In genomic region chr10:75542902-75543301, GRCh38 we compare ENCODE assay signal across 12 cellular contexts.
A peak's percentile ranks its signal among the peaks of the same experiment; 100 is the strongest.
DNase-seq lines count a peak whose midpoint lies in the region; ATAC-seq and TF ChIP-seq lines count a peak whose summit lies in the region.
"Had no signal": no experiment of that assay in that cellular context is flagged by ENCODE, and none has a peak within 500 bp of the region (broad histone marks: within the 10 kb centered on the region; RNA-seq: fewer than 3 reads in every experiment).

No MANE protein-coding gene starts in this region.

- H3K36me3 Mint-ChIP-seq in brain = no peaks in the 10 kb centered on the region
- no peaks in the 10 kb centered on the region for H3K36me3 Mint-ChIP-seq in naive thymus-derived CD4-positive, alpha-beta T cell

- H3K9me3 ChIP-seq in GM23248 (ENCODE audit: low read depth) (no peaks in the 10 kb centered on the region), smooth muscle cell (replicated peaks; ENCODE audit: low read depth) (no peaks in the 10 kb centered on the region)
- H3K9me3 ChIP-seq in naive thymus-derived CD4-positive, alpha-beta T cell (ENCODE audit: control insufficient read depth in 2 of 3, low read length in 3 of 3) = no peaks in the 10 kb centered on the region

- no peaks in the 10 kb centered on the region for H3K9me2 ChIP-seq in GM23248 (ENCODE audit: insufficient read depth)

- intact Hi-C loops in left colon (cut with DNase I, micrococcal nuclease) = no loop called here
- intact Hi-C loops in naive thymus-derived CD4-positive, alpha-beta T cell (cut with micrococcal nuclease) = no loop called here

- H3K27me3 ChIP-seq in GM23248 (replicated peaks; ENCODE audit: insufficient read depth) (0 out of 2 replicates have a peak, but pooled peaks cover 5% of the 10 kb centered on the region), smooth muscle cell (ENCODE audit: low read depth) (peaks cover 17% of the 10 kb centered on the region)
- no peaks in the 10 kb centered on the region for H3K27me3 ChIP-seq in naive thymus-derived CD4-positive, alpha-beta T cell (ENCODE audit: control insufficient read depth in 2 of 2, insufficient read depth in 2 of 2, low read length in 2 of 2)

- peaks cover 54% of the 10 kb centered on the region for H3F3A ChIP-seq in GM23248 (ENCODE audit: insufficient read depth)
- H3F3A ChIP-seq in smooth muscle cell (ENCODE audit: low read depth) = peaks cover 21% of the 10 kb centered on the region

- DNase-seq in GM23248 (peak; percentile 95), left colon (peak; percentile 14 to 53), smooth muscle cell (lab: John Stamatoyannopoulos, UW; ENCODE audit: unreplicated experiment) (no peak)
- no peak for DNase-seq in naive thymus-derived CD4-positive, alpha-beta T cell
- DNase-seq in stimulated activated naive CD4-positive, alpha-beta T cell (lab: John Stamatoyannopoulos, UW) = no peak
- DNase-seq: activated CD4-positive, CD25-positive, alpha-beta regulatory T cell treated with anti-CD3 and anti-CD28 coated beads, Interleukin-2, amount 50 U/mL, for 72 hours; activated effector memory CD4-positive, alpha-beta T cell treated with Interleukin-2 at 50 U/mL for 16 hours; NCI-H2081 treated with DMSO at 0.1 percent for 48 hours had no signal

- CTCF ChIA-PET in naive thymus-derived CD4-positive, alpha-beta T cell (lab: Charles Lee) = no interaction called here

- no peak overlapping the region for H3K9ac ChIP-seq in GM23248
- no peak overlapping the region for H3K9ac ChIP-seq in smooth muscle cell (ENCODE audit: low read depth)
- H3K9ac ChIP-seq: parathyroid adenoma had no signal

- TF ChIP-seq CTCF in brain (conservative IDR thresholded peaks at IDR 0.05) = no peak
- no peak for TF ChIP-seq CTCF in smooth muscle cell (IDR thresholded peaks at IDR 0.05; ENCODE audit: borderline replicate concordance, insufficient read depth, poor library complexity, severe bottlenecking)

- peak overlapping the region in 3 of 5 experiments; percentile 14 to 53 (median 33) for H3K4me3 Mint-ChIP-seq in brain
- H3K4me3 Mint-ChIP-seq in naive thymus-derived CD4-positive, alpha-beta T cell = no peak overlapping the region

- H3K9me3 Mint-ChIP-seq in brain = peaks cover 0 to 5% (median 0%) of the 10 kb centered on the region in 5 experiments
- H3K9me3 Mint-ChIP-seq in naive thymus-derived CD4-positive, alpha-beta T cell = no peaks in the 10 kb centered on the region

- H3K4me2 ChIP-seq in GM23248 (ENCODE audit: unreplicated experiment) (peak overlapping the region; percentile 29), smooth muscle cell (peak overlapping the region; percentile 68)

- ATAC-seq in left colon = no peak
- ATAC-seq in HG02610 (IDR thresholded peaks at IDR 0.05; ENCODE audit: unreplicated experiment) = no peak
- ATAC-seq in naive thymus-derived CD4-positive, alpha-beta T cell = no peak
- ATAC-seq in GM21786 (IDR thresholded peaks at IDR 0.05; ENCODE audit: unreplicated experiment) = no peak

- peaks cover 60% of the 10 kb centered on the region for H3K4me1 ChIP-seq in GM23248 (ENCODE audit: insufficient read depth)
- H3K4me1 ChIP-seq in smooth muscle cell (ENCODE audit: low read depth) = peaks cover 62% of the 10 kb centered on the region
- no peaks in the 10 kb centered on the region for H3K4me1 ChIP-seq in naive thymus-derived CD4-positive, alpha-beta T cell (ENCODE audit: control insufficient read depth in 2 of 2, insufficient read depth in 2 of 2, low read length in 2 of 2)
- H3K4me1 ChIP-seq: parathyroid adenoma had no signal

- WGBS in GM23248 (ENCODE audit: low coverage in 1 of 2, low lambda C conversion rate in 2 of 2, missing lambda C conversion rate in 2 of 2), 2 experiments = 2 to 4% methylated on average over 7 of the region's 7 CpGs
- 16% methylated on average over 7 of the region's 7 CpGs for WGBS in smooth muscle cell (ENCODE audit: low lambda C conversion rate)

- no peak overlapping the region for H2AFZ ChIP-seq in GM23248
- no peak overlapping the region for H2AFZ ChIP-seq in smooth muscle cell (ENCODE audit: low read depth)
- H2AFZ ChIP-seq: parathyroid adenoma had no signal

- POLR2A ChIA-PET in naive thymus-derived CD4-positive, alpha-beta T cell (lab: Charles Lee) = no interaction called here

- H3K79me2 ChIP-seq in GM23248 (ENCODE audit: insufficient read depth) = no peaks in the 10 kb centered on the region
- no peaks in the 10 kb centered on the region for H3K79me2 ChIP-seq in smooth muscle cell (ENCODE audit: low read depth)
- H3K79me2 ChIP-seq: parathyroid adenoma had no signal

- H3K27ac Mint-ChIP-seq in brain = peak overlapping the region in 3 of 5 experiments; percentile 76 to 85 (median 76)
- no peak overlapping the region for H3K27ac Mint-ChIP-seq in naive thymus-derived CD4-positive, alpha-beta T cell

- in situ Hi-C loops in GM23248 (cut with MboI) = no loop called here

- peaks cover 60% of the 10 kb centered on the region for H3K4me1 Mint-ChIP-seq in brain
- H3K4me1 Mint-ChIP-seq in naive thymus-derived CD4-positive, alpha-beta T cell = no peaks in the 10 kb centered on the region

- no peaks in the 10 kb centered on the region for H4K20me1 ChIP-seq in GM23248 (ENCODE audit: insufficient read depth)
- no peaks in the 10 kb centered on the region for H4K20me1 ChIP-seq in smooth muscle cell (ENCODE audit: low read depth)

- H3K36me3 ChIP-seq in GM23248 (ENCODE audit: low read depth) = no peaks in the 10 kb centered on the region
- H3K36me3 ChIP-seq in smooth muscle cell (ENCODE audit: low read depth) = no peaks in the 10 kb centered on the region
- no peaks in the 10 kb centered on the region for H3K36me3 ChIP-seq in naive thymus-derived CD4-positive, alpha-beta T cell (ENCODE audit: control insufficient read depth in 2 of 3, insufficient read depth in 3 of 3, low read length in 3 of 3)

- H3K27ac ChIP-seq in GM23248 = peak overlapping the region; percentile 35
- peak overlapping the region; percentile 28 for H3K27ac ChIP-seq in smooth muscle cell (ENCODE audit: low read depth)
- H3K27ac ChIP-seq in naive thymus-derived CD4-positive, alpha-beta T cell (ENCODE audit: low read depth, low read length) = no peak overlapping the region
- H3K27ac ChIP-seq: parathyroid adenoma had no signal

- H3K4me3 ChIP-seq in GM23248 (peak overlapping the region; percentile 14; the same call in 1 of the 2 replicates), smooth muscle cell (no peak overlapping the region)
- no peak overlapping the region for H3K4me3 ChIP-seq in naive thymus-derived CD4-positive, alpha-beta T cell (ENCODE audit: low read length)

- H3K27me3 Mint-ChIP-seq in brain = peaks cover 66% of the 10 kb centered on the region
- H3K27me3 Mint-ChIP-seq in naive thymus-derived CD4-positive, alpha-beta T cell = peaks cover 2 to 34% (median 17%) of the 10 kb centered on the region in 5 donors

Comparison
In these comparisons a context has a peak if more than half of its experiments do, and no peak if none do; other contexts are left out.
1. DNase-seq: peak in GM23248 (single experiment) and left colon (2 of 2); none in smooth muscle cell (single experiment), naive thymus-derived CD4-positive, alpha-beta T cell (0 of 9) and stimulated activated naive CD4-positive, alpha-beta T cell (0 of 6).
2. H3K27ac Mint-ChIP-seq: peak in brain (3 of 5); none in naive thymus-derived CD4-positive, alpha-beta T cell (0 of 9).
3. H3K4me3 Mint-ChIP-seq: peak in brain (3 of 5); none in naive thymus-derived CD4-positive, alpha-beta T cell (0 of 10).